Comparison of ENCODE assay signal across 23 cellular contexts in the genomic region with DNA sequence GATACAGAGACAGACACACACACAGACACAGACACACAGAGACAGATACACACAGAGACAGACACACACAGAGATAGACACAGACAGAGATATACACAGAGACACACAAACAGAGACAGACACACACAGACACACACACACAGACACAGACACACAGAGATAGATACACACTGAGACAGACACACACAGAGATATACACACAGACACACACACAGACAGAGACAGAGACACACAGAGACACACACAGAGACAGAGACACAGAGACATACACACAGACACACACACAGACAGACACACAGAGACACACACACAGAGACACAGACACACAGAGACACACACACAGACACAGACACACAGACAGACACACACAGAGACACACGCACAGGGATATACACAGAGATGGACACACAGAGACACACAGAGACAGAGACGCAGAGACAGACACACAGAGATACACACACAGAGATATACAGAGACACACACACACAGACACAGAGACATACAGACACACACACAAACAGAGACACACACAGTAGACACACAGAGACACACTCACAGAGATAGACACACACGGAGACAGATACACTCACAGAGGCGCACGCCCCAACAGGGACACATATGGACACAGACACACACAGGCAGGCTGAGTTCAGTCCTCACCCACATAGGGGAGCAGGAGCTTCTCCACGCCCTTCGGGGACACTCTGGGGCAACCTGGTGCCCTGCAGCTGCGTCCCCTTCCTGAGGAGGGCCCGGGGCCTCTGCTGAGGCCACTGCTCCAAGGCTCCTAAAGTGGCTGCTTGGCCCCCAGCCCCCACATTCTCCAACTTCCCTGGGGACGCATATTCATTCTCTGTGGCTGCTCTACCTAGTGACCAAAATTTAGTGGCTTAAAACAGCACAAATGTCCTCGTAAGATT.
"Had no signal": no experiment of that assay in that cellular context is flagged by ENCODE, and none has a peak within 500 bp of the region (broad histone marks: within the 10 kb centered on the region; RNA-seq: fewer than 3 reads in every experiment).

No MANE protein-coding gene starts in this region.

- DNase-seq: activated CD4-positive, alpha-beta T cell treated with anti-CD3 and anti-CD28 coated beads, Interleukin-2, amount 50 U/mL, for 1 hour; activated CD4-positive, CD25-positive, alpha-beta regulatory T cell treated with anti-CD3 and anti-CD28 coated beads, Interleukin-2, amount 50 U/mL, for 72 hours; activated CD8-positive, alpha-beta memory T cell treated with anti-CD3 and anti-CD28 coated beads for 24 hours; activated CD8-positive, alpha-beta memory T cell treated with anti-CD3 and anti-CD28 coated beads, Interleukin-2, amount 50 U/mL, for 48 hours; activated effector memory CD4-positive, alpha-beta T cell treated with Interleukin-2 at 50 U/mL for 16 hours; activated naive CD4-positive, alpha-beta T cell treated with anti-CD3 and anti-CD28 coated beads, Interleukin-2, amount 10 ng/mL, durations not matched to agents 7 days and 5 days; activated T-cell treated with anti-CD3 and anti-CD28 coated beads, Interleukin-2, amount 50 U/mL, for 48 hours; gastrocnemius medialis; head of caudate nucleus; left ventricle myocardium inferior; mucosa of descending colon; naive B cell; stimulated activated CD4-positive, alpha-beta T cell treated with anti-CD3 and anti-CD28 coated beads, Interleukin-4, amount 100 ng/mL, for 24 hours had no signal

- H3K27me3 Mint-ChIP-seq: central memory CD8-positive, alpha-beta T cell had no signal

- ATAC-seq: gastrocnemius medialis; sciatic nerve; stimulated activated effector memory CD8-positive, alpha-beta T cell treated with anti-CD3 and anti-CD28 coated beads, Interleukin-12 subunit alpha, Interleukin-12 subunit beta, amount 100 ng/mL, for 72 hours had no signal

- H3K27ac ChIP-seq: ascending aorta, coronary artery, gastrocnemius medialis, left ventricle myocardium inferior, neutrophil, parathyroid adenoma had no signal

- H3K36me3 ChIP-seq: ascending aorta, gastrocnemius medialis, left ventricle myocardium inferior, neutrophil had no signal

- H3K4me1 Mint-ChIP-seq: memory B cell, naive B cell had no signal

- H3K9me3 Mint-ChIP-seq: activated naive CD4-positive, alpha-beta T cell treated with anti-CD3 and anti-CD28 coated beads, Interleukin-2, amount 10 ng/mL, durations not matched to agents 7 days and 5 days; central memory CD8-positive, alpha-beta T cell; memory B cell; naive B cell; stimulated activated effector memory CD8-positive, alpha-beta T cell treated with anti-CD3 and anti-CD28 coated beads, Interleukin-12 subunit alpha, Interleukin-12 subunit beta, amount 100 ng/mL, for 72 hours; T-helper 1 cell treated with Interleukin-12 subunit alpha and Interleukin-12 subunit beta and Interleukin-4 antibody, amounts not matched to agents 30 μg/mL and 1 μg/mL, for 36 hours had no signal

- H3K27me3 ChIP-seq: ascending aorta had no signal

- H3K9me3 ChIP-seq: ascending aorta, gastrocnemius medialis, left ventricle myocardium inferior, mucosa of descending colon, neutrophil had no signal

- H3K4me3 ChIP-seq: ascending aorta, coronary artery, gastrocnemius medialis, left ventricle myocardium inferior, mucosa of descending colon, smooth muscle cell had no signal

- H3K27ac Mint-ChIP-seq: activated naive CD4-positive, alpha-beta T cell treated with anti-CD3 and anti-CD28 coated beads, Interleukin-2, amount 10 ng/mL, durations not matched to agents 7 days and 5 days; memory B cell; naive B cell; stimulated activated effector memory CD8-positive, alpha-beta T cell treated with anti-CD3 and anti-CD28 coated beads, Interleukin-12 subunit alpha, Interleukin-12 subunit beta, amount 100 ng/mL, for 72 hours; T-helper 1 cell treated with Interleukin-12 subunit alpha and Interleukin-12 subunit beta and Interleukin-4 antibody, amounts not matched to agents 30 μg/mL and 1 μg/mL, for 36 hours had no signal

- H3K36me3 Mint-ChIP-seq: activated naive CD4-positive, alpha-beta T cell treated with anti-CD3 and anti-CD28 coated beads, Interleukin-2, amount 10 ng/mL, durations not matched to agents 7 days and 5 days; memory B cell; naive B cell; stimulated activated effector memory CD8-positive, alpha-beta T cell treated with anti-CD3 and anti-CD28 coated beads, Interleukin-12 subunit alpha, Interleukin-12 subunit beta, amount 100 ng/mL, for 72 hours had no signal

- H3K4me3 Mint-ChIP-seq: activated naive CD4-positive, alpha-beta T cell treated with anti-CD3 and anti-CD28 coated beads, Interleukin-2, amount 10 ng/mL, durations not matched to agents 7 days and 5 days; central memory CD8-positive, alpha-beta T cell; memory B cell; naive B cell; stimulated activated effector memory CD8-positive, alpha-beta T cell treated with anti-CD3 and anti-CD28 coated beads, Interleukin-12 subunit alpha, Interleukin-12 subunit beta, amount 100 ng/mL, for 72 hours; T-helper 1 cell treated with Interleukin-12 subunit alpha and Interleukin-12 subunit beta and Interleukin-4 antibody, amounts not matched to agents 30 μg/mL and 1 μg/mL, for 36 hours had no signal

- H3K4me1 ChIP-seq: ascending aorta, gastrocnemius medialis, parathyroid adenoma had no signal
